9 cellular contexts compared by ENCODE assay signal in the genomic region with DNA sequence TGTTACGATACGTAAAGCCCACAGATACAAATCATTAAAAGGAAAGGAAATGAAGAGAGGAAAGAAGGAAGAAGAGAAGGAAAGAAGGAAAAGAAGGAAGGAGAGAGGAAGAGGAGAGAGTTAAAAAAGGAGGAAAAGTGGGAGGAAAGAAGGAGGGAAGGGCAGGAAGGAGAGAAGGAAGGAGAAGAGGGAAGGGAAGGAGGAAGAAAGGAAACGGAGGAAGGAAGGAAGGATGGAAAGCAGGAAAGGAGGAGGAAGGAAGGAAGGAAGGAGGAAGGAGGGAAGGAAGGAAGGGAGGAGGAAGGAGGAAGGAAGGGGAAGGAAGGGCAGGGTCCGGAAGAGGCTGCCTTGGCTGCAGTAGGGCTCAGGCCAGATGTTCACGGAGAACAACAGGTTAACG.
"Had no signal": no experiment of that assay in that cellular context is flagged by ENCODE, and none has a peak within 500 bp of the region (broad histone marks: within the 10 kb centered on the region; RNA-seq: fewer than 3 reads in every experiment).

No MANE protein-coding gene starts in this region.

- H3K36me3 ChIP-seq: HAP-1 had no signal

- H3K4me1 Mint-ChIP-seq: GM23338 had no signal

- H3K4me1 ChIP-seq: HAP-1 had no signal

- FAIRE-seq: HTR-8/SVneo had no signal

- ATAC-seq: GM23338, HCT116 had no signal

- H3K9me3 ChIP-seq: HAP-1 had no signal

- H3K36me3 Mint-ChIP-seq: IgD-negative memory B cell had no signal

- H3K27ac Mint-ChIP-seq: GM23338, HFFc6, IgD-negative memory B cell had no signal

- H3K4me3 ChIP-seq: GM23338, HAP-1 had no signal

- DNase-seq: H7, HFFc6, Kasumi-1, KG1 had no signal

- H3K4me3 Mint-ChIP-seq: GM23338, HFFc6, IgD-negative memory B cell had no signal

- H3K4me2 ChIP-seq: GM23338 had no signal

- H2AFZ ChIP-seq: GM23338 had no signal
